ENCODE assay signal across 12 cellular contexts in the genomic region with DNA sequence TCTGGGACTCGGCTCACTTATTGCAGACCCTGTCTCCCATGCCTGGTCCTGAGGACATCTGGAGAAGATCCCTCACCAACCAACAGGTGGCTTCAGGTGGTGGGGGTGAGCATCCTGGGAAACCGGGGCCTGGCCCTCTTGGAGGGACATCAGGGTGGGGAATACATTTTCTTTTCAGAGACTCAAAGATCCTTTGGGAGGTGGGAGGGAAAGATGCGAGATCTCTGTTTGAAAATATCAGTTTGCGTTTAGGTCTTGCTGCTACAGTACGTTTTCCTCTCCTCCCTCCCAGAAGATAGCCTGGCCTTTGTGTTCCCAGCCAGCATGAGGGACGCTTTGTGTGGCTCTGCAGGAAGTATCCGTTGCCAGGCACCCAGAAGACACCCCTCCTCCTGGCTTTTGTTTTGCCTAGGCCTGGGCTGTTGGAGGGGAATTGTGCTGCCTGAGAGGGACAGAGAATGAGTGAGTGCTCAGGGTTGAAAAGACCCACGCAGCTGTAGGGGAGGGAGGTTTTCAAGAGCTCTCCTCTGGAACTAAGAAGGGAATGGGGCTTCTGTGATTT. TPM values are rescaled to one million over a fixed set of nuclear protein-coding genes. Genes with fewer than 3 reads are reported as not detected.
DNase-seq lines count a peak whose midpoint lies in the region; ATAC-seq lines count a peak whose summit lies in the region.
"Had no signal": no experiment of that assay in that cellular context is flagged by ENCODE, and none has a peak within 500 bp of the region (broad histone marks: within the 10 kb centered on the region; RNA-seq: fewer than 3 reads in every experiment).

No MANE protein-coding gene starts in this region.

- peaks cover 14% of the 10 kb centered on the region for H3K4me1 Mint-ChIP-seq in activated T-helper 1 cell treated with anti-CD3 and anti-CD28 coated beads, Interleukin-12 subunit alpha, Interleukin-12 subunit beta, Interleukin-2, Interleukin-4 antibody, amounts not matched to agents 30 ng/mL and 10 ng/mL and 1 ng/mL, durations not matched to agents 14 hours and 24 hours and 36 hours (ENCODE audit: low read depth)
- H3K4me1 Mint-ChIP-seq: IgD-negative memory B cell had no signal

- H3K4me3 Mint-ChIP-seq in activated T-helper 1 cell treated with anti-CD3 and anti-CD28 coated beads, Interleukin-12 subunit alpha, Interleukin-12 subunit beta, Interleukin-2, Interleukin-4 antibody, amounts not matched to agents 30 ng/mL and 10 ng/mL and 1 ng/mL, durations not matched to agents 14 hours and 24 hours and 36 hours, result no peak overlapping the region
- H3K4me3 Mint-ChIP-seq: activated B cell treated with CpG ODN at 0.5 μM for 24 hours; activated naive CD8-positive, alpha-beta T cell treated with anti-CD3 and anti-CD28 coated beads for 36 hours; stimulated activated naive B cell treated with anti-CD40 and anti-IgM and Interleukin-4, amounts not matched to agents 10 μg/mL and 1 μg/mL and 100 μg/mL, for 72 hours had no signal

- intact Hi-C loops in activated T-helper 1 cell treated with anti-CD3 and anti-CD28 coated beads, Interleukin-12 subunit alpha, Interleukin-12 subunit beta, Interleukin-2, Interleukin-4 antibody, amounts not matched to agents 30 ng/mL and 10 ng/mL and 1 ng/mL, durations not matched to agents 14 hours and 24 hours and 36 hours (cut with micrococcal nuclease), result no loop called here

- peaks cover 19% of the 10 kb centered on the region for H3K9me3 Mint-ChIP-seq in activated T-helper 1 cell treated with anti-CD3 and anti-CD28 coated beads, Interleukin-12 subunit alpha, Interleukin-12 subunit beta, Interleukin-2, Interleukin-4 antibody, amounts not matched to agents 30 ng/mL and 10 ng/mL and 1 ng/mL, durations not matched to agents 14 hours and 24 hours and 36 hours
- H3K9me3 Mint-ChIP-seq: activated B cell treated with CpG ODN at 0.5 μM for 24 hours; activated naive CD8-positive, alpha-beta T cell treated with anti-CD3 and anti-CD28 coated beads for 36 hours had no signal

- DNase-seq in Ammon's horn (ENCODE audit: low spot score) (peak; percentile 94), NCI-H146 (lab: John Stamatoyannopoulos, UW) (peak; percentile 100), astrocyte of the hippocampus (ENCODE audit: low read depth, low spot score) (peak; percentile 56), left kidney (ENCODE audit: low read depth, low spot score) (peak; percentile 74), NCI-H446 (lab: John Stamatoyannopoulos, UW) (no peak)
- DNase-seq in activated T-helper 1 cell treated with anti-CD3 and anti-CD28 coated beads, Interleukin-12 subunit alpha, Interleukin-12 subunit beta, Interleukin-2, Interleukin-4 antibody, amounts not matched to agents 30 ng/mL and 10 ng/mL and 1 ng/mL, durations not matched to agents 14 hours and 24 hours and 36 hours (ENCODE audit: low spot score), result no peak
- no peak for DNase-seq in stimulated activated CD8-positive, alpha-beta memory T cell treated with anti-CD3 and anti-CD28 coated beads, Interleukin-4, amount 100 ng/mL, for 48 hours
- DNase-seq: activated B cell treated with CpG ODN at 0.5 μM for 24 hours; activated naive CD8-positive, alpha-beta T cell treated with anti-CD3 and anti-CD28 coated beads for 36 hours; stimulated activated naive B cell treated with anti-CD40 and anti-IgM and Interleukin-4, amounts not matched to agents 10 μg/mL and 1 μg/mL and 100 μg/mL, for 72 hours had no signal

- H3K27ac Mint-ChIP-seq in activated T-helper 1 cell treated with anti-CD3 and anti-CD28 coated beads, Interleukin-12 subunit alpha, Interleukin-12 subunit beta, Interleukin-2, Interleukin-4 antibody, amounts not matched to agents 30 ng/mL and 10 ng/mL and 1 ng/mL, durations not matched to agents 14 hours and 24 hours and 36 hours, result no peak overlapping the region
- H3K27ac Mint-ChIP-seq: activated B cell treated with CpG ODN at 0.5 μM for 24 hours; activated naive CD8-positive, alpha-beta T cell treated with anti-CD3 and anti-CD28 coated beads for 36 hours; IgD-negative memory B cell; stimulated activated naive B cell treated with anti-CD40 and anti-IgM and Interleukin-4, amounts not matched to agents 10 μg/mL and 1 μg/mL and 100 μg/mL, for 72 hours had no signal

- H3K36me3 Mint-ChIP-seq in activated T-helper 1 cell treated with anti-CD3 and anti-CD28 coated beads, Interleukin-12 subunit alpha, Interleukin-12 subunit beta, Interleukin-2, Interleukin-4 antibody, amounts not matched to agents 30 ng/mL and 10 ng/mL and 1 ng/mL, durations not matched to agents 14 hours and 24 hours and 36 hours (ENCODE audit: low read depth), result no peaks in the 10 kb centered on the region
- H3K36me3 Mint-ChIP-seq: activated naive CD8-positive, alpha-beta T cell treated with anti-CD3 and anti-CD28 coated beads for 36 hours had no signal

- peaks cover 8% of the 10 kb centered on the region for H3K27me3 Mint-ChIP-seq in activated T-helper 1 cell treated with anti-CD3 and anti-CD28 coated beads, Interleukin-12 subunit alpha, Interleukin-12 subunit beta, Interleukin-2, Interleukin-4 antibody, amounts not matched to agents 30 ng/mL and 10 ng/mL and 1 ng/mL, durations not matched to agents 14 hours and 24 hours and 36 hours (ENCODE audit: insufficient read depth)
- H3K27me3 Mint-ChIP-seq: activated naive CD8-positive, alpha-beta T cell treated with anti-CD3 and anti-CD28 coated beads for 36 hours had no signal

- no peak for ATAC-seq in GM18907 (IDR thresholded peaks at IDR 0.05; ENCODE audit: unreplicated experiment)
- ATAC-seq: stimulated activated naive B cell treated with anti-CD40 and anti-IgM and Interleukin-4, amounts not matched to agents 10 μg/mL and 1 μg/mL and 100 μg/mL, for 72 hours had no signal

RNA-seq across cellular contexts. Expression of a gene that starts 21.8 kb away (rescaled TPM):
- 0.05 TPM in 1 of 2 replicates, not detected in the other for total RNA-seq in activated T-helper 1 cell treated with anti-CD3 and anti-CD28 coated beads, Interleukin-12 subunit alpha, Interleukin-12 subunit beta, Interleukin-2, Interleukin-4 antibody, amounts not matched to agents 30 ng/mL and 10 ng/mL and 1 ng/mL, durations not matched to agents 14 hours and 24 hours and 36 hours
- total RNA-seq: activated B cell treated with CpG ODN at 0.5 μM for 24 hours had no signal

Comparison
In these comparisons a context has a peak if more than half of its experiments do, and no peak if none do; other contexts are left out.
1. DNase-seq: peak in Ammon's horn (single experiment), NCI-H146 (single experiment), astrocyte of the hippocampus (single experiment) and left kidney (single experiment); none in activated T-helper 1 cell treated with anti-CD3 and anti-CD28 coated beads, Interleukin-12 subunit alpha, Interleukin-12 subunit beta, Interleukin-2, Interleukin-4 antibody, amounts not matched to agents 30 ng/mL and 10 ng/mL and 1 ng/mL, durations not matched to agents 14 hours and 24 hours and 36 hours (single experiment), stimulated activated CD8-positive, alpha-beta memory T cell treated with anti-CD3 and anti-CD28 coated beads, Interleukin-4, amount 100 ng/mL, for 48 hours (single experiment) and NCI-H446 (0 of 2).